ENCODE assay signal across 15 cellular contexts in genomic region chr1:79069828-79070227, GRCh38.
DNase-seq lines count a peak whose midpoint lies in the region; ATAC-seq and TF ChIP-seq lines count a peak whose summit lies in the region.
"Had no signal": no experiment of that assay in that cellular context is flagged by ENCODE, and none has a peak within 500 bp of the region (broad histone marks: within the 10 kb centered on the region; RNA-seq: fewer than 3 reads in every experiment).

No MANE protein-coding gene starts in this region.

- H3K36me3 ChIP-seq in MM.1S (replicated peaks; ENCODE audit: insufficient read depth, low read length) (no peaks in the 10 kb centered on the region), endodermal cell (ENCODE audit: control insufficient read depth, insufficient read depth, low read length) (no peaks in the 10 kb centered on the region), neural progenitor cell (no peaks in the 10 kb centered on the region)
- H3K36me3 ChIP-seq: BLaER1 had no signal

- H3K4me1 Mint-ChIP-seq in endodermal cell: no peaks in the 10 kb centered on the region
- H3K4me1 Mint-ChIP-seq in neural progenitor cell: no peaks in the 10 kb centered on the region

- ATAC-seq in HG03025 (IDR thresholded peaks at IDR 0.05; ENCODE audit: low FRiP score, unreplicated experiment): no peak
- ATAC-seq: K562 had no signal

- H3K9ac ChIP-seq in MM.1S (ENCODE audit: low read length) (no peak overlapping the region), endodermal cell (ENCODE audit: extremely low read depth, low read length, poor library complexity, severe bottlenecking) (no peak overlapping the region), neural progenitor cell (no peak overlapping the region)
- H3K9ac ChIP-seq: BLaER1 had no signal

- H3K27me3 ChIP-seq in MM.1S (replicated peaks; ENCODE audit: insufficient read depth, low read length) (no peaks in the 10 kb centered on the region), endodermal cell (ENCODE audit: control insufficient read depth, insufficient read depth, low read length, poor library complexity, severe bottlenecking) (no peaks in the 10 kb centered on the region), neural progenitor cell (no peaks in the 10 kb centered on the region)
- H3K27me3 ChIP-seq: BLaER1 had no signal

- H3F3A ChIP-seq in MM.1S (ENCODE audit: insufficient read depth, low read length) (no peaks in the 10 kb centered on the region), neural progenitor cell (ENCODE audit: low read depth) (no peaks in the 10 kb centered on the region)

- DNase-seq in GM12864 (ENCODE audit: low read depth) (no peak), MM.1S (no peak), endodermal cell (no peak), neural progenitor cell (ENCODE audit: low spot score) (no peak), cerebellar nuclear complex (lab: John Stamatoyannopoulos, UW) (no peak)
- no peak for DNase-seq in activated CD4-positive, alpha-beta T cell treated with anti-CD3 and anti-CD28 coated beads for 1 hour
- DNase-seq: HCEC 1CT, NCI-H1092 treated with DMSO at 0.1 percent for 48 hours, NCI-H1694, NCI-H2107, NCI-H226, NCI-H526 had no signal

- H3K27ac Mint-ChIP-seq in endodermal cell (no peak overlapping the region), neural progenitor cell (no peak overlapping the region)

- H2AFZ ChIP-seq in MM.1S (ENCODE audit: low read length): no peak overlapping the region
- H2AFZ ChIP-seq in neural progenitor cell (replicated peaks): no peak overlapping the region

- no peaks in the 10 kb centered on the region for H3K9me2 ChIP-seq in MM.1S (replicated peaks; ENCODE audit: insufficient read depth, low read length)

- H3K27me3 Mint-ChIP-seq in endodermal cell (ENCODE audit: insufficient read depth): no peaks in the 10 kb centered on the region
- no peaks in the 10 kb centered on the region for H3K27me3 Mint-ChIP-seq in neural progenitor cell (ENCODE audit: insufficient read depth, low read depth)

- H3K27ac ChIP-seq in MM.1S (ENCODE audit: low read length): no peak overlapping the region
- no peak overlapping the region for H3K27ac ChIP-seq in endodermal cell (ENCODE audit: low read depth, low read length)
- H3K27ac ChIP-seq in neural progenitor cell: no peak overlapping the region
- H3K27ac ChIP-seq: BLaER1 had no signal

- TF ChIP-seq CTCF in GM12864 (IDR thresholded peaks at IDR 0.05; ENCODE audit: low read depth, low read length, missing control alignments) (peak; percentile 5), MM.1S (IDR thresholded peaks at IDR 0.05; ENCODE audit: low read length) (peak; percentile 32), endodermal cell (conservative IDR thresholded peaks at IDR 0.05) (peak; percentile 53), neural progenitor cell (IDR thresholded peaks at IDR 0.05) (peak; percentile 29)

- H3K4me2 ChIP-seq in MM.1S (ENCODE audit: low read depth, low read length) (no peak overlapping the region), neural progenitor cell (no peak overlapping the region)
- H3K4me2 ChIP-seq: BLaER1 had no signal

- H3K4me3 Mint-ChIP-seq in endodermal cell (no peak overlapping the region), neural progenitor cell (no peak overlapping the region)

- H3K9me3 Mint-ChIP-seq in endodermal cell (no peaks in the 10 kb centered on the region), neural progenitor cell (no peaks in the 10 kb centered on the region)

- H3K9me3 ChIP-seq in MM.1S (replicated peaks; ENCODE audit: insufficient read depth, low read length): no peaks in the 10 kb centered on the region
- no peaks in the 10 kb centered on the region for H3K9me3 ChIP-seq in endodermal cell (ENCODE audit: control insufficient read depth, low read length)
- H3K9me3 ChIP-seq in neural progenitor cell (ENCODE audit: low read depth): no peaks in the 10 kb centered on the region
- H3K9me3 ChIP-seq: BLaER1 had no signal

- no peaks in the 10 kb centered on the region for H3K79me2 ChIP-seq in MM.1S (ENCODE audit: low read length)
- no peaks in the 10 kb centered on the region for H3K79me2 ChIP-seq in neural progenitor cell (ENCODE audit: low read depth)

- H3K4me1 ChIP-seq in MM.1S (ENCODE audit: low read length) (no peaks in the 10 kb centered on the region), endodermal cell (ENCODE audit: control insufficient read depth, insufficient read depth, low read length) (no peaks in the 10 kb centered on the region), neural progenitor cell (no peaks in the 10 kb centered on the region)
- H3K4me1 ChIP-seq: BLaER1 had no signal

- H3K4me3 ChIP-seq in GM12864 (ENCODE audit: low read depth, low read length) (no peak overlapping the region), MM.1S (ENCODE audit: low read length) (no peak overlapping the region), endodermal cell (ENCODE audit: low read length) (no peak overlapping the region), neural progenitor cell (no peak overlapping the region)
- H3K4me3 ChIP-seq: BLaER1, K562 had no signal

- H4K20me1 ChIP-seq in MM.1S (ENCODE audit: insufficient read depth, low read length) (no peaks in the 10 kb centered on the region), neural progenitor cell (ENCODE audit: low read depth) (no peaks in the 10 kb centered on the region)
- H4K20me1 ChIP-seq: BLaER1 had no signal

- H3K36me3 Mint-ChIP-seq in endodermal cell (ENCODE audit: low read depth) (no peaks in the 10 kb centered on the region), neural progenitor cell (no peaks in the 10 kb centered on the region)

- 87 to 94% methylated on average over 3 of the region's 3 CpGs for WGBS in endodermal cell (ENCODE audit: insufficient coverage in 1 of 2, insufficient read length in 1 of 2), 2 experiments
